In the genomic region with DNA sequence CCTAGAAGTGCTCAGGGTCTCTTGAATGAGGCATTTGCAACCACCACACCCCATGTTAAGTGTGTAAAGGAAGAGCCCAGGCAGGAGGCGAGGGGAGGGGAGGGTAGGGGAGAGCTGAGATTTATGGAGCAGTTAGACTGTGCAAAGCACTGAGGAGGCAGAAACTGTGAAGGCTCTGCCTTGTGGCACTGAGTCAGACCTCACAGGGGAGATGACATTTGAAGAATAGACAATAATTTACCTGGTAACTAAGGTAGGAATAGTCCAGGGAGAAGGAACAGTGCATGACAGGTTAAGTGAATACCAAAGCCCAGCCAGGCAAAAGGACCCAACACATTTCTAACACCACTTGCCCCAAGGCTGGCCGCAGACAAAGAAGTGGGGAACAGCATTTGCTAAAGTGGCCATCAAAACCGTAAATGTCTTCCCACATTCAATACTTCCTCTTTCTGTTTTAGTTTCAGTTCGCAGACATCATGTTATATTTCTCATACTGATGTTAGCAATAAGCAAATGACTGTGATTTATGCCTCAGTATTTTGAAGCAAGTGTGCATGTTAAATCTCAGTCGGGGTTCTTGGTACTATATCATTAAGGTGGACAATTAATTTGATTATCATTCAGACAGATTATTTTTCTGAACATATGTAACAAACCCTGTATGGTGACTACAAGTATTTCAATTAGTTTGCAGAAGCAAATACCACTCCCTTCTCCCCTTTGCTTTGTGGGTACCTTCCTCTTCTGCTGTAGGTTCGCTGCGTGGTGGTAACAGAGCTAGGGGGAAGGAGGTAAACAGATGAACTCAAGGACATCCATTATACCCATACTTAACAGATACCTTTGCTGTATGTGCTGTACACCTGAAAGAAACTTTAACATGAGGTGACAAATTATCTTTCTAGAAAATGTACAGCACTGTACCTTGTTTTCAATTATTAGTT, we compare ENCODE assay signal across 10 cellular contexts. TPM values are rescaled to one million over a fixed set of nuclear protein-coding genes. Genes with fewer than 3 reads are reported as not detected.
DNase-seq lines count a peak whose midpoint lies in the region; ATAC-seq and TF ChIP-seq lines count a peak whose summit lies in the region.
"Had no signal": no experiment of that assay in that cellular context is flagged by ENCODE, and none has a peak within 500 bp of the region (broad histone marks: within the 10 kb centered on the region; RNA-seq: fewer than 3 reads in every experiment).

No MANE protein-coding gene starts in this region.

- POLR2A ChIA-PET in naive thymus-derived CD8-positive, alpha-beta T cell (lab: Charles Lee): no interaction called here

- TF ChIP-seq CTCF in GM12864 (IDR thresholded peaks at IDR 0.05; ENCODE audit: low read depth, low read length, missing control alignments) (no peak), GM20000 (IDR thresholded peaks at IDR 0.05; ENCODE audit: extremely low read depth, missing control alignments) (no peak), Calu3 (IDR thresholded peaks at IDR 0.05; ENCODE audit: unreplicated experiment) (no peak)

- H3K36me3 Mint-ChIP-seq in naive thymus-derived CD8-positive, alpha-beta T cell: no peaks in the 10 kb centered on the region
- H3K36me3 Mint-ChIP-seq in Calu3 (ENCODE audit: insufficient read depth, unreplicated experiment): no peaks in the 10 kb centered on the region

- intact Hi-C loops in posterior vena cava (cut with DNase I): no loop called here
- intact Hi-C loops in Calu3 (cut with micrococcal nuclease; ENCODE audit: unreplicated experiment): no loop called here

- H3K4me1 Mint-ChIP-seq in naive thymus-derived CD8-positive, alpha-beta T cell: peaks cover 0 to 11% (median 6%) of the 10 kb centered on the region in 4 donors
- H3K4me1 Mint-ChIP-seq in Calu3 (ENCODE audit: low read depth, unreplicated experiment): peaks cover 8% of the 10 kb centered on the region

- BruUV-seq in Calu3 (replicated peaks; lab: Mats Ljungman, UMichigan): no TSS peak

- peaks cover 0 to 8% (median 1%) of the 10 kb centered on the region in 5 donors for H3K27me3 Mint-ChIP-seq in naive thymus-derived CD8-positive, alpha-beta T cell
- no peaks in the 10 kb centered on the region for H3K27me3 Mint-ChIP-seq in Calu3 (ENCODE audit: unreplicated experiment)

- H3K9me3 Mint-ChIP-seq in naive thymus-derived CD8-positive, alpha-beta T cell: peaks cover 0 to 4% (median 0%) of the 10 kb centered on the region in 9 donors
- H3K9me3 Mint-ChIP-seq in Calu3 (ENCODE audit: low read depth, unreplicated experiment): no peaks in the 10 kb centered on the region

- CTCF ChIA-PET in Calu3 (lab: Charles Lee): no interaction called here

- ATAC-seq in HG03108 (IDR thresholded peaks at IDR 0.05; ENCODE audit: unreplicated experiment): peak; percentile 90
- no peak for ATAC-seq in naive thymus-derived CD8-positive, alpha-beta T cell

- H3K4me3 ChIP-seq in GM12864 (ENCODE audit: low read depth, low read length): no peak overlapping the region

- peak; percentile 29 for DNase-seq in GM12864 (ENCODE audit: low read depth)
- peak; percentile 26 for DNase-seq in GM20000 (ENCODE audit: low spot score)
- DNase-seq in SKM-1 (lab: John Stamatoyannopoulos, UW; ENCODE audit: unreplicated experiment): peak; percentile 55
- DNase-seq in posterior vena cava (ENCODE audit: low spot score): no peak
- DNase-seq in naive thymus-derived CD8-positive, alpha-beta T cell: no peak
- DNase-seq in activated naive CD4-positive, alpha-beta T cell (lab: John Stamatoyannopoulos, UW): no peak
- DNase-seq in Calu3: no peak

- H3K27ac Mint-ChIP-seq in naive thymus-derived CD8-positive, alpha-beta T cell: no peak overlapping the region
- H3K27ac Mint-ChIP-seq in Calu3 (ENCODE audit: unreplicated experiment): no peak overlapping the region

- peak overlapping the region in 5 of 10 donors; percentile 28 to 71 (median 57) for H3K4me3 Mint-ChIP-seq in naive thymus-derived CD8-positive, alpha-beta T cell
- H3K4me3 Mint-ChIP-seq in Calu3 (ENCODE audit: low read depth, unreplicated experiment): no peak overlapping the region

RNA-seq across cellular contexts. Expression of gene CDH20, which starts 27.5 kb away (rescaled TPM):
- total RNA-seq in posterior vena cava: under 1 TPM; 0.38 to 0.88 TPM
- under 1 TPM; 0.21 to 0.60 TPM for total RNA-seq in naive thymus-derived CD8-positive, alpha-beta T cell
- under 1 TPM in 1 of 3 donors, not detected in 2; 0.06 TPM for polyA plus RNA-seq in naive thymus-derived CD8-positive, alpha-beta T cell
- total RNA-seq in Calu3 (2022): not detected in 2 replicates
- total RNA-seq: LHCN-M2, osteocyte had no signal

Comparison
In these comparisons a context has a peak if more than half of its experiments do, and no peak if none do; other contexts are left out.
1. DNase-seq: peak in GM12864 (single experiment), GM20000 (single experiment) and SKM-1 (single experiment); none in posterior vena cava (single experiment), naive thymus-derived CD8-positive, alpha-beta T cell (0 of 10), activated naive CD4-positive, alpha-beta T cell (0 of 4) and Calu3 (single experiment).